Comparison of ENCODE assay signal across 8 cellular contexts in genomic region chr5:6765612-6766525, GRCh38. TPM values are rescaled to one million over a fixed set of nuclear protein-coding genes. Genes with fewer than 3 reads are reported as not detected.
DNase-seq lines count a peak whose midpoint lies in the region; ATAC-seq, FAIRE-seq and TF ChIP-seq lines count a peak whose summit lies in the region.

No MANE protein-coding gene starts in this region.

- 28 to 30% methylated on average over 21 of the region's 22 CpGs for WGBS in lower leg skin, 2 donors

- CTCF ChIA-PET in activated CD4-positive, alpha-beta T cell treated with anti-CD3 and anti-CD28 coated beads for 36 hours (lab: Charles Lee), result interaction anchor here (0.6 to 0.8 kb wide), 2 partner anchors 980 to 989 kb away, joined by 3 read pairs; no protein-coding TSS in a partner anchor

- no peak for TF ChIP-seq POLR2A in lower leg skin (IDR thresholded peaks at IDR 0.05)

- no peak overlapping the region for H3K4me3 ChIP-seq in lower leg skin (ENCODE audit: low read depth, poor library complexity, severe bottlenecking)

- no peak overlapping the region for H3K4me3 Mint-ChIP-seq in activated CD4-positive, alpha-beta T cell treated with anti-CD3 and anti-CD28 coated beads for 36 hours
- peak overlapping the region; percentile 59 for H3K4me3 Mint-ChIP-seq in dendritic cell treated with granulocyte-macrophage colony-stimulating factor and Interleukin-4, amounts not matched to agents 40 ng/mL and 50 ng/mL, for 4 days

- no peak for TF ChIP-seq CTCF in lower leg skin (IDR thresholded peaks at IDR 0.05)

- H3K4me1 Mint-ChIP-seq in activated CD4-positive, alpha-beta T cell treated with anti-CD3 and anti-CD28 coated beads for 36 hours, result peaks cover 9% of the 10 kb centered on the region
- peaks cover 47% of the 10 kb centered on the region for H3K4me1 Mint-ChIP-seq in dendritic cell treated with granulocyte-macrophage colony-stimulating factor and Interleukin-4, amounts not matched to agents 40 ng/mL and 50 ng/mL, for 4 days (ENCODE audit: low read depth)

- POLR2A ChIA-PET in activated CD4-positive, alpha-beta T cell treated with anti-CD3 and anti-CD28 coated beads for 36 hours (lab: Charles Lee), result no interaction called here

- H3K9me3 Mint-ChIP-seq in activated CD4-positive, alpha-beta T cell treated with anti-CD3 and anti-CD28 coated beads for 36 hours (ENCODE audit: low read depth), result no peaks in the 10 kb centered on the region
- H3K9me3 Mint-ChIP-seq in dendritic cell treated with granulocyte-macrophage colony-stimulating factor and Interleukin-4, amounts not matched to agents 40 ng/mL and 50 ng/mL, for 4 days, result no peaks in the 10 kb centered on the region

- intact Hi-C loops in activated CD4-positive, alpha-beta T cell treated with anti-CD3 and anti-CD28 coated beads for 36 hours (cut with DNase I, micrococcal nuclease), result loop anchor here in 1 of 2 experiments (1.0 to 5.0 kb wide), 5 partner anchors 61 to 1091 kb away; no protein-coding TSS in a partner anchor
- intact Hi-C loops in dendritic cell treated with granulocyte-macrophage colony-stimulating factor and Interleukin-4, amounts not matched to agents 40 ng/mL and 50 ng/mL, for 4 days (cut with micrococcal nuclease), result loop anchor here (1.0 to 10.0 kb wide), 4 partner anchors 71 to 1049 kb away; no protein-coding TSS in a partner anchor
- intact Hi-C loops in lower leg skin (cut with DNase I; ENCODE audit: low total_unique reads), result loop anchor here (10.0 kb wide), 2 partner anchors 629 to 989 kb away; partner anchors contain the start of gene ADCY2

- H3K36me3 Mint-ChIP-seq in activated CD4-positive, alpha-beta T cell treated with anti-CD3 and anti-CD28 coated beads for 36 hours (ENCODE audit: low read depth), result no peaks in the 10 kb centered on the region
- no peaks in the 10 kb centered on the region for H3K36me3 Mint-ChIP-seq in dendritic cell treated with granulocyte-macrophage colony-stimulating factor and Interleukin-4, amounts not matched to agents 40 ng/mL and 50 ng/mL, for 4 days (ENCODE audit: low read depth)

- ATAC-seq in HG03342 (IDR thresholded peaks at IDR 0.05; ENCODE audit: unreplicated experiment), result peak; percentile 80
- peak; percentile 86 for ATAC-seq in activated CD4-positive, alpha-beta T cell treated with anti-CD3 and anti-CD28 coated beads for 36 hours

- H3K27me3 Mint-ChIP-seq in activated CD4-positive, alpha-beta T cell treated with anti-CD3 and anti-CD28 coated beads for 36 hours, result no peaks in the 10 kb centered on the region
- H3K27me3 Mint-ChIP-seq in dendritic cell treated with granulocyte-macrophage colony-stimulating factor and Interleukin-4, amounts not matched to agents 40 ng/mL and 50 ng/mL, for 4 days, result no peaks in the 10 kb centered on the region

- peak; percentile 70 for FAIRE-seq in GM19239 (lab: Jason Lieb, UNC)

- no peak overlapping the region for H3K27ac Mint-ChIP-seq in activated CD4-positive, alpha-beta T cell treated with anti-CD3 and anti-CD28 coated beads for 36 hours
- peak overlapping the region; percentile 97 for H3K27ac Mint-ChIP-seq in dendritic cell treated with granulocyte-macrophage colony-stimulating factor and Interleukin-4, amounts not matched to agents 40 ng/mL and 50 ng/mL, for 4 days

- DNase-seq in C1 segment of cervical spinal cord (lab: John Stamatoyannopoulos, UW), result peak in 12 of 14 donors; percentile 11 to 66 (median 40)
- DNase-seq in GM19239 (ENCODE audit: insufficient read length, low spot score), result peak; percentile 74
- DNase-seq in NCI-H2227 treated with DMSO at 0.1 percent for 48 hours (lab: John Stamatoyannopoulos, UW), result peak; percentile 49
- peak; percentile 88 for DNase-seq in activated CD4-positive, alpha-beta T cell treated with anti-CD3 and anti-CD28 coated beads for 36 hours
- DNase-seq in lower leg skin (ENCODE audit: low spot score in 2 of 2), result peak; percentile 69 to 95
- peak; percentile 55 to 67 for DNase-seq in stimulated activated CD4-positive, alpha-beta T cell treated with anti-CD3 and anti-CD28 coated beads, Interleukin-4, amount 100 ng/mL, for 48 hours (ENCODE audit: low read depth in 2 of 2)

RNA-seq across cellular contexts. Expression of gene TENT4A, which starts 52.6 kb away (rescaled TPM):
- 10 to 100 TPM; 29.2 to 33.3 TPM for total RNA-seq in activated CD4-positive, alpha-beta T cell treated with anti-CD3 and anti-CD28 coated beads for 36 hours
- 10 to 100 TPM; 12.9 to 51.6 (median 21.6) TPM for total RNA-seq in lower leg skin
